In the genomic region with DNA sequence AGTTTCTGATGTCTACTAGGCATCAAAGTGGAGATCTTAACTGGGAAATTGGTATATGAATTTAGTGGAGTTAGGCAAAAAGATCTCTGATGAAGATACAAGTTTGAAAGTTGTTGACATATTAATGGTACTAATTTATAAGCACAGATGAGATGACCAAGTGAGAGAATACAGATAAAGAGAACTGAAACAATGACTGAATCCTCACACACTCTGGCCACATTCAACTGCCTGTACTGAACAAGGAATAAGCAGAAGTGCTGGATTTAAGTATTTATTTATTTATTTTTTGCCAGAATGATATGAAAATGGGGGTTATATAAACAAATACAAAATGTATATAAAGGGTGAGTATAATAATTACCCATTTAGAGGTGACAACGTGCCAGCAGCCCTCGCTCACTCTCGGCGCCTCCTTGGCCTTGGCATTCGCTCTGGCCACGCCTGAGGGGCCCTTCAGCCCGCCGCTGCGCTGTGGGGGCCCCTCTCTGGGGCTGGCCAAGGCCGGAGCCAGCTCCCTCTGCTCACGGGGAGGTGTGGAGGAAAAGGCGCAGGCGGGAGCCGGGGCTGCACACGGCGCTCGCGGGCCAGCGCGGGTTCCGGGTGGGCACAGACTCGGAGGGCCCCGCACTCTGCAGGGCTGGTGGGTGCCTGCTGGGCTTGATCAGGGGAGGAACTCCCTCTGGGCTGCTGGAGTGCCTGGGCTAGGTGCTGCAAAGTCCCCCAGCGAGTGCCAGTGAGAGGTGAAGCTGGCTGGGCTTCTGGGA, we compare ENCODE assay signal across 33 cellular contexts.
"Had no signal": no experiment of that assay in that cellular context is flagged by ENCODE, and none has a peak within 500 bp of the region (broad histone marks: within the 10 kb centered on the region; RNA-seq: fewer than 3 reads in every experiment).

No MANE protein-coding gene starts in this region.

- H3K4me3 Mint-ChIP-seq: activated CD4-positive, alpha-beta memory T cell treated with anti-CD3 and anti-CD28 coated beads, Interleukin-2, amount 10 ng/mL, durations not matched to agents 7 days and 5 days; activated CD8-positive, alpha-beta memory T cell treated with anti-CD3 and anti-CD28 coated beads, Interleukin-2, amount 10 ng/mL, durations not matched to agents 7 days and 5 days; activated naive CD8-positive, alpha-beta T cell treated with anti-CD3 and anti-CD28 coated beads for 36 hours; activated T-cell treated with anti-CD3 and anti-CD28 coated beads, Interleukin-2, amount 50 U/mL, for 72 hours; activated T-helper 17 cell treated with anti-CD3 and anti-CD28 coated beads, Interleukin-2, amount 50 U/mL, for 72 hours had no signal

- H3K4me3 ChIP-seq: colonic mucosa had no signal

- H3K27ac Mint-ChIP-seq: activated CD4-positive, alpha-beta memory T cell treated with anti-CD3 and anti-CD28 coated beads, Interleukin-2, amount 10 ng/mL, durations not matched to agents 7 days and 5 days; activated CD8-positive, alpha-beta memory T cell treated with anti-CD3 and anti-CD28 coated beads, Interleukin-2, amount 10 ng/mL, durations not matched to agents 7 days and 5 days; activated naive CD8-positive, alpha-beta T cell treated with anti-CD3 and anti-CD28 coated beads for 36 hours; activated T-cell treated with anti-CD3 and anti-CD28 coated beads, Interleukin-2, amount 50 U/mL, for 72 hours; activated T-helper 17 cell treated with anti-CD3 and anti-CD28 coated beads, Interleukin-2, amount 50 U/mL, for 72 hours had no signal

- H3K4me2 ChIP-seq: KMS-11 had no signal

- ATAC-seq: activated CD8-positive, alpha-beta memory T cell treated with anti-CD3 and anti-CD28 coated beads, Interleukin-2, amount 10 ng/mL, durations not matched to agents 7 days and 5 days; activated T-cell treated with anti-CD3 and anti-CD28 coated beads, Interleukin-2, amount 50 U/mL, for 72 hours; activated T-helper 17 cell treated with anti-CD3 and anti-CD28 coated beads, Interleukin-2, amount 50 U/mL, for 72 hours had no signal

- H3K4me1 Mint-ChIP-seq: activated CD4-positive, alpha-beta memory T cell treated with anti-CD3 and anti-CD28 coated beads, Interleukin-2, amount 10 ng/mL, durations not matched to agents 7 days and 5 days; activated CD8-positive, alpha-beta memory T cell treated with anti-CD3 and anti-CD28 coated beads, Interleukin-2, amount 10 ng/mL, durations not matched to agents 7 days and 5 days; activated naive CD8-positive, alpha-beta T cell treated with anti-CD3 and anti-CD28 coated beads for 36 hours; activated T-helper 17 cell treated with anti-CD3 and anti-CD28 coated beads, Interleukin-2, amount 50 U/mL, for 72 hours had no signal

- DNase-seq: activated CD4-positive, alpha-beta memory T cell treated with anti-CD3 and anti-CD28 coated beads, Interleukin-2, amount 10 ng/mL, durations not matched to agents 7 days and 5 days; activated CD4-positive, alpha-beta T cell treated with anti-CD3 and anti-CD28 coated beads for 1 hour; activated CD4-positive, alpha-beta T cell treated with anti-CD3 and anti-CD28 coated beads for 48 hours; activated CD4-positive, CD25-positive, alpha-beta regulatory T cell; activated CD8-positive, alpha-beta memory T cell treated with anti-CD3 and anti-CD28 coated beads for 24 hours; activated CD8-positive, alpha-beta memory T cell treated with anti-CD3 and anti-CD28 coated beads, Interleukin-2, amount 10 ng/mL, durations not matched to agents 7 days and 5 days; activated effector memory CD4-positive, alpha-beta T cell treated with anti-CD3 and anti-CD28 coated beads, Interleukin-2, amount 50 U/mL, for 16 hours; activated naive CD4-positive, alpha-beta T cell; activated naive CD4-positive, alpha-beta T cell treated with anti-CD3 and anti-CD28 coated beads, Interleukin-2, amount 50 U/mL, for 16 hours; activated naive CD8-positive, alpha-beta T cell treated with anti-CD3 and anti-CD28 coated beads for 36 hours; activated T-cell treated with anti-CD3 and anti-CD28 coated beads, Interleukin-2, amount 50 U/mL, for 1 hour; activated T-cell treated with anti-CD3 and anti-CD28 coated beads, Interleukin-2, amount 50 U/mL, for 72 hours; amniotic stem cell; aorta; brain microvascular endothelial cell; central memory CD4-positive, alpha-beta T cell; colonic mucosa; MM.1S; NCI-H1092; NCI-H1436 treated with DMSO at 0.1 percent for 48 hours; NCI-H1694 treated with DMSO at 0.1 percent for 48 hours; NCI-H2029; NCI-H510A; NCI-H526; NCI-H748 treated with DMSO at 0.1 percent for 48 hours; Right ventricle myocardium superior; SW 1271; T-helper 1 cell; T-helper 2 cell; T-helper 9 cell; WERI-Rb-1 had no signal

- H3K4me1 ChIP-seq: colonic mucosa had no signal

- H3K9me3 ChIP-seq: colonic mucosa had no signal

- H3K27me3 ChIP-seq: brain microvascular endothelial cell, colonic mucosa had no signal

- H3K27ac ChIP-seq: brain microvascular endothelial cell, colonic mucosa, KMS-11, WERI-Rb-1 had no signal

- H3K27me3 Mint-ChIP-seq: activated CD4-positive, alpha-beta memory T cell treated with anti-CD3 and anti-CD28 coated beads, Interleukin-2, amount 10 ng/mL, durations not matched to agents 7 days and 5 days; activated CD8-positive, alpha-beta memory T cell treated with anti-CD3 and anti-CD28 coated beads, Interleukin-2, amount 10 ng/mL, durations not matched to agents 7 days and 5 days; activated naive CD8-positive, alpha-beta T cell treated with anti-CD3 and anti-CD28 coated beads for 36 hours; activated T-helper 17 cell treated with anti-CD3 and anti-CD28 coated beads, Interleukin-2, amount 50 U/mL, for 72 hours had no signal

- H3K36me3 ChIP-seq: brain microvascular endothelial cell, colonic mucosa, WERI-Rb-1 had no signal

- H3K9ac ChIP-seq: KMS-11 had no signal

- H3K36me3 Mint-ChIP-seq: activated CD8-positive, alpha-beta memory T cell treated with anti-CD3 and anti-CD28 coated beads, Interleukin-2, amount 10 ng/mL, durations not matched to agents 7 days and 5 days; activated naive CD8-positive, alpha-beta T cell treated with anti-CD3 and anti-CD28 coated beads for 36 hours had no signal
